In the genomic region with DNA sequence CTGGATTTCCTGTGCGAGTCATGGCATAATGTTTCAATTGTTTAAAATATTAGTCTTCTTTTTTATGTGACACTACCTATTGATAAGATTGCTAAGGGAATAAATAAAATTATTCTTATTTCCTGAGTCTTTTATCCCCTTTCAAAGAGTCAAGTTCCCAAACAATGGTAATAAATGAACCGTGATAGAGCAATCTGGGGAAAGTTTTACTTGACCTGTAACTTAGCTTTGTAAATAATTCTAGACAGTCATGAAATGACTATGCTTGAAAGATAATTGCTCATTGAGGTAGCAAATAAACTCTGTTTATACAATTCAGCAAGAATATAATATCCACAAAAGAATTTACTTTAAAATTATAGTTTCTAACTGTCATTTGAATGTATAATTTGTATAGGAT, we compare ENCODE assay signal across 21 cellular contexts.
"Had no signal": no experiment of that assay in that cellular context is flagged by ENCODE, and none has a peak within 500 bp of the region (broad histone marks: within the 10 kb centered on the region; RNA-seq: fewer than 3 reads in every experiment).

No MANE protein-coding gene starts in this region.

- DNase-seq: activated B cell treated with CpG ODN at 0.5 μM for 24 hours; activated CD4-positive, alpha-beta memory T cell treated with anti-CD3 and anti-CD28 coated beads, Interleukin-2, amount 10 ng/mL, durations not matched to agents 7 days and 5 days; activated CD4-positive, alpha-beta T cell treated with anti-CD3 and anti-CD28 coated beads, Interleukin-2, amount 10 ng/mL, durations not matched to agents 24 days and 14 days; activated CD8-positive, alpha-beta memory T cell treated with anti-CD3 and anti-CD28 coated beads, Interleukin-2, amount 50 U/mL, for 48 hours; activated gamma-delta T cell; activated naive CD4-positive, alpha-beta T cell; activated naive CD4-positive, alpha-beta T cell treated with anti-CD3 and anti-CD28 coated beads, Interleukin-2, amount 10 ng/mL, durations not matched to agents 7 days and 5 days; activated naive CD8-positive, alpha-beta T cell treated with anti-CD3 and anti-CD28 coated beads, Interleukin-2, amount 10 ng/mL, durations not matched to agents 7 days and 5 days; activated T-cell treated with anti-CD3 and anti-CD28 coated beads for 4 hours; activated T-cell treated with anti-CD3 and anti-CD28 coated beads, Interleukin-2, amount 50 U/mL, for 24 hours; activated T-cell treated with anti-CD3 and anti-CD28 coated beads, Interleukin-2, amount 50 U/mL, for 72 hours; central memory CD4-positive, alpha-beta T cell; cerebellar nuclear complex; colonic mucosa; effector CD8-positive, alpha-beta T cell; erythroblast; foreskin melanocyte; T-helper 1 cell; T-helper 17 cell; T1000; WERI-Rb-1 had no signal
